Comparison of ENCODE assay signal across 25 cellular contexts in the genomic region with DNA sequence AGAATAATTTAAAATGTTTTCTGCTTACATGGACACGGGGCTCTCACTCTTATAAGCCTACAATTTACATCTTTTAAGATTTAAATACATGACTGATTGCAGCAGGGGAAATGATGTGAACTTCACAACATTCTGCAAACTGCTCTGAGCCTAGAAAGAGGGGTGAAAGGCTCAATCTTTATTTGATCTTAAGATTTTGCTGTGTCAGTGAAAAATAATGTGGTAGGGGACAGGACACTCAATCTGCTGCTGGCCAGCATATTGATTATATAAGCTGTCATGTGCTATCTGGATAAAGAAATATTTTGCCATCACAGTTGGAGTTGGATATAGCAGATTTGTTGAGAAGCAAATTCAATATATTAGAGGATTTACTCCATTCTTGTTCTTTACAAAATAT.
DNase-seq lines count a peak whose midpoint lies in the region; ATAC-seq, FAIRE-seq and TF ChIP-seq lines count a peak whose summit lies in the region.
"Had no signal": no experiment of that assay in that cellular context is flagged by ENCODE, and none has a peak within 500 bp of the region (broad histone marks: within the 10 kb centered on the region; RNA-seq: fewer than 3 reads in every experiment).

No MANE protein-coding gene starts in this region.

- H3K23me2 ChIP-seq in H1 (ENCODE audit: low read depth, low read length) = no peaks in the 10 kb centered on the region

- H3K27ac Mint-ChIP-seq in GM23338 = peak overlapping the region; percentile 43; the same call in 1 of the 2 replicates
- H3K27ac Mint-ChIP-seq: CD14-positive monocyte; CD4-positive, alpha-beta memory T cell; CD4-positive, CD25-positive, alpha-beta regulatory T cell; CD8-positive, alpha-beta memory T cell had no signal

- no peak overlapping the region for H3K56ac ChIP-seq in H1 (replicated peaks; ENCODE audit: insufficient read length, low read depth, low read length)

- H3K27me3 ChIP-seq in GM23338 (ENCODE audit: insufficient read depth) (no peaks in the 10 kb centered on the region), adipocyte (replicated peaks; ENCODE audit: control insufficient read depth, insufficient read depth, low read length) (no peaks in the 10 kb centered on the region), H1 (replicated peaks in 1 of 4; ENCODE audit: control insufficient read depth in 3 of 4, extremely low read depth in 1 of 4, insufficient read depth in 3 of 4, low read length in 3 of 4) (no peaks in the 10 kb centered on the region)
- H3K27me3 ChIP-seq: BE2C, BLaER1 had no signal

- no peak overlapping the region for H3K14ac ChIP-seq in H1 (ENCODE audit: insufficient read length)

- H4K91ac ChIP-seq in H1 (replicated peaks; ENCODE audit: insufficient read length, low read length) = no peak overlapping the region

- H3K4me1 ChIP-seq in A549 (no peaks in the 10 kb centered on the region), GM23338 (ENCODE audit: insufficient read depth) (peaks cover 15% of the 10 kb centered on the region; the same call in 1 of the 2 replicates), adipocyte (ENCODE audit: control insufficient read depth, insufficient read depth, low read length) (peaks cover 21% of the 10 kb centered on the region), H1 (replicated peaks in 1 of 4; ENCODE audit: control insufficient read depth in 3 of 4, insufficient read depth in 4 of 4, low read length in 3 of 4) (peaks cover 0 to 2% (median 0%) of the 10 kb centered on the region in 4 experiments; a peak in 1 of 7 replicates)
- H3K4me1 ChIP-seq: BE2C, BLaER1 had no signal

- WGBS in A549 (ENCODE audit: missing lambda C conversion rate) = 7% methylated on average over 1 of the region's 1 CpG
- WGBS in H1 (ENCODE audit: extremely low coverage in 1 of 2, insufficient coverage in 1 of 2, insufficient read length in 1 of 2, insufficient replicate concordance in 2 of 2, low coverage in 1 of 2, low lambda C conversion rate in 2 of 2, missing lambda C conversion rate in 1 of 2), 2 experiments = 85% methylated on average over 1 of the region's 1 CpG; no CpG with 5 or more reads in 1 of the 2 experiments

- no peaks in the 10 kb centered on the region for H3K9me3 Mint-ChIP-seq in GM23338

- TF ChIP-seq EP300 in A549 (IDR thresholded peaks at IDR 0.05) = no peak
- no peak for TF ChIP-seq EP300 in H1 (IDR thresholded peaks at IDR 0.05; ENCODE audit: borderline replicate concordance in 1 of 2, low read depth in 2 of 2, low read length in 2 of 2)

- DNase-seq in A549 (ENCODE audit: low read depth in 1 of 2, low spot score in 1 of 2) (no peak), GM23338 (ENCODE audit: low spot score) (no peak), adipocyte (ENCODE audit: low read depth) (no peak), H1 (ENCODE audit: low read depth in 1 of 2, low spot score in 2 of 2) (no peak), NCI-H1930 (lab: John Stamatoyannopoulos, UW) (no peak), NCI-H2081 (lab: John Stamatoyannopoulos, UW) (no peak), GM12891 (ENCODE audit: insufficient read length, low spot score) (no peak), ACHN (no peak)
- DNase-seq: 8988T; BE2C; C1 segment of cervical spinal cord; CD4-positive, alpha-beta memory T cell; CD4-positive, CD25-positive, alpha-beta regulatory T cell; CD8-positive, alpha-beta memory T cell; COR-L47; DMS 273 treated with DMSO at 0.1 percent for 48 hours; DMS153; DND-41; EL; GDM1 had no signal

- H3K36me3 Mint-ChIP-seq in GM23338 (ENCODE audit: low read depth) = no peaks in the 10 kb centered on the region
- H3K36me3 Mint-ChIP-seq: CD14-positive monocyte; CD4-positive, alpha-beta memory T cell; CD4-positive, CD25-positive, alpha-beta regulatory T cell; CD8-positive, alpha-beta memory T cell had no signal

- H2AK5ac ChIP-seq in H1 (ENCODE audit: low read depth, low read length) = no peak overlapping the region

- no peak overlapping the region for H4K5ac ChIP-seq in H1 (ENCODE audit: insufficient read length, low read depth, low read length)

- CTCF ChIA-PET in A549 (lab: Yijun Ruan, JAX) = no interaction called here
- CTCF ChIA-PET in H1 (lab: Charles Lee; ENCODE audit: partially characterized antibody) = interaction anchor here (0.7 kb wide), 1 partner anchor 21 kb away, joined by 4 read pairs; no protein-coding TSS in a partner anchor

- ATAC-seq in A549 (no peak), GM23338 (no peak)
- ATAC-seq: GM12878 had no signal

- in situ Hi-C loops in ACHN (cut with HindIII; ENCODE audit: low pct_ligation_motif_present, low pct_unique_long_range_greater_than_20kb, low sequenced_read_pairs) = no loop called here

- no peak overlapping the region for H2BK120ac ChIP-seq in H1 (replicated peaks; ENCODE audit: low read depth, low read length)

- H2BK5ac ChIP-seq in H1 (ENCODE audit: low read depth, low read length) = no peak overlapping the region

- H2BK15ac ChIP-seq in H1 (ENCODE audit: low read length) = no peak overlapping the region

- H3K4me2 ChIP-seq in A549 (no peak overlapping the region), GM23338 (0 out of 2 replicates have a peak overlapping the region, but pooled peaks have one; percentile 6), H1 (ENCODE audit: insufficient read depth in 1 of 2, low read depth in 2 of 2, low read length in 2 of 2) (no peak overlapping the region)
- H3K4me2 ChIP-seq: BLaER1 had no signal

- H3F3A ChIP-seq in GM23338 (replicated peaks; ENCODE audit: low read depth) = no peaks in the 10 kb centered on the region

- POLR2A ChIA-PET in A549 (lab: Yijun Ruan, JAX) = no interaction called here
- POLR2A ChIA-PET in H1 (lab: Charles Lee; ENCODE audit: partially characterized antibody) = no interaction called here

- H3K36me3 ChIP-seq in GM23338 (ENCODE audit: insufficient read depth) (no peaks in the 10 kb centered on the region), adipocyte (ENCODE audit: control insufficient read depth, insufficient read depth, low read length, severe bottlenecking) (no peaks in the 10 kb centered on the region), H1 (ENCODE audit: control insufficient read depth in 2 of 4, insufficient read depth in 4 of 4, low read length in 3 of 4) (no peaks in the 10 kb centered on the region; a peak in 1 of 8 replicates)
- H3K36me3 ChIP-seq: BE2C, BLaER1 had no signal

- no peak for TF ChIP-seq CTCF in A549 (IDR thresholded peaks at IDR 0.05)
- no peak for TF ChIP-seq CTCF in GM23338 (conservative IDR thresholded peaks at IDR 0.05; ENCODE audit: low read depth in 2 of 2)
- TF ChIP-seq CTCF in H1 (IDR thresholded peaks at IDR 0.05; ENCODE audit: control extremely low read depth in 1 of 3, insufficient read depth in 1 of 3, low read depth in 1 of 3, low read length in 3 of 3) = no peak

- H3K23ac ChIP-seq in H1 (ENCODE audit: insufficient read length) = no peak overlapping the region

- H3K9ac ChIP-seq in adipocyte (ENCODE audit: low read length) (peak overlapping the region; percentile 48), H1 (replicated peaks in 1 of 4; ENCODE audit: extremely low read depth in 1 of 4, low read depth in 3 of 4, low read length in 3 of 4) (no peak overlapping the region)
- H3K9ac ChIP-seq: BLaER1 had no signal

- H4K20me1 ChIP-seq in GM23338 (replicated peaks; ENCODE audit: insufficient read depth) = no peaks in the 10 kb centered on the region
- H4K20me1 ChIP-seq in H1 (replicated peaks in 1 of 2; ENCODE audit: control insufficient read depth in 1 of 2, insufficient read depth in 2 of 2, low read length in 2 of 2) = no peaks in the 10 kb centered on the region
- H4K20me1 ChIP-seq: BLaER1 had no signal

- H3K4me1 Mint-ChIP-seq in GM23338 = peaks cover 13% of the 10 kb centered on the region
- H3K4me1 Mint-ChIP-seq: CD14-positive monocyte; CD4-positive, alpha-beta memory T cell; CD4-positive, CD25-positive, alpha-beta regulatory T cell; CD8-positive, alpha-beta memory T cell had no signal

- no peak for TF ChIP-seq POLR2A in A549 (IDR thresholded peaks at IDR 0.05; ENCODE audit: low read length)
- no peak for TF ChIP-seq POLR2A in H1 (IDR thresholded peaks at IDR 0.05; ENCODE audit: control extremely low read depth in 1 of 2, low read depth in 2 of 2, low read length in 2 of 2)
- TF ChIP-seq POLR2A in GM12891 (IDR thresholded peaks at IDR 0.05; ENCODE audit: low read depth, low read length) = no peak

- no peak overlapping the region for H3K4me3 Mint-ChIP-seq in GM23338
- H3K4me3 Mint-ChIP-seq: CD14-positive monocyte; CD4-positive, alpha-beta memory T cell; CD8-positive, alpha-beta memory T cell had no signal

- H3K4ac ChIP-seq in H1 (replicated peaks; ENCODE audit: insufficient read length, low read depth, low read length) = no peak overlapping the region

- no peak overlapping the region for H2BK20ac ChIP-seq in H1 (ENCODE audit: low read length)

- no peak overlapping the region for H3K27ac ChIP-seq in A549
- no peak overlapping the region for H3K27ac ChIP-seq in GM23338 (ENCODE audit: low read depth)
- H3K27ac ChIP-seq in H1 (ENCODE audit: low read depth, low read length) = no peak overlapping the region
- H3K27ac ChIP-seq: BLaER1 had no signal

- H3K4me3 ChIP-seq in A549 (no peak overlapping the region), GM23338 (no peak overlapping the region), adipocyte (ENCODE audit: low read length) (peak overlapping the region; percentile 58), H1 (ENCODE audit: extremely low read depth in 1 of 4, insufficient read depth in 2 of 4, low read depth in 3 of 4, low read length in 4 of 4) (no peak overlapping the region)
- H3K4me3 ChIP-seq: BLaER1, GM12878 had no signal

- no peak overlapping the region for H3K18ac ChIP-seq in H1 (ENCODE audit: extremely low read depth, low read length)

- H3K79me2 ChIP-seq in GM23338 (replicated peaks; ENCODE audit: insufficient read depth) (no peaks in the 10 kb centered on the region), H1 (ENCODE audit: control insufficient read depth in 1 of 2, insufficient read depth in 2 of 2, low read length in 2 of 2) (no peaks in the 10 kb centered on the region)

- no peaks in the 10 kb centered on the region; the same call in 1 of the 2 replicates for H3K9me2 ChIP-seq in GM23338 (ENCODE audit: insufficient read depth)

- FAIRE-seq in A549 (lab: Jason Lieb, UNC) (no peak), H1 (lab: Jason Lieb, UNC) (no peak), GM12891 (lab: Jason Lieb, UNC) (no peak)
- FAIRE-seq: A204.1, GM12878, GM19239 had no signal

- H2AFZ ChIP-seq in GM23338 (peak overlapping the region; percentile 6; the same call in 1 of the 2 replicates), H1 (ENCODE audit: low read length) (no peak overlapping the region; the same call in 1 of the 2 replicates)

- TF ChIP-seq RAD21 in A549 (conservative IDR thresholded peaks at IDR 0.05 in 1 of 2, IDR thresholded peaks at IDR 0.05 in 1 of 2) (no peak), H1 (IDR thresholded peaks at IDR 0.05 in 1 of 2, conservative IDR thresholded peaks at IDR 0.05 in 1 of 2; ENCODE audit: low read depth in 2 of 2, low read length in 2 of 2) (no peak)

- no peak overlapping the region for H2BK12ac ChIP-seq in H1 (ENCODE audit: low read depth, low read length)

- no peaks in the 10 kb centered on the region for H3K27me3 Mint-ChIP-seq in GM23338 (ENCODE audit: insufficient read depth, low read depth, poor library complexity)
- H3K27me3 Mint-ChIP-seq: CD4-positive, alpha-beta memory T cell; CD4-positive, CD25-positive, alpha-beta regulatory T cell; CD8-positive, alpha-beta memory T cell had no signal

- H3K79me1 ChIP-seq in H1 (ENCODE audit: low read depth, low read length) = no peaks in the 10 kb centered on the region

- H3K9me3 ChIP-seq in A549 (no peaks in the 10 kb centered on the region), adipocyte (ENCODE audit: control insufficient read depth, low read length) (no peaks in the 10 kb centered on the region), H1 (ENCODE audit: insufficient read depth in 2 of 2, low read depth in 1 of 2, low read length in 1 of 2) (no peaks in the 10 kb centered on the region)
- H3K9me3 ChIP-seq: BE2C, BLaER1 had no signal

- H4K8ac ChIP-seq in H1 (ENCODE audit: extremely low read depth, insufficient read depth, low read length) = no peak overlapping the region

Comparison
In these comparisons a context has a peak if more than half of its experiments do, and no peak if none do; other contexts are left out.
1. Of the 18 proteins assayed by ChIP-seq in both H1 and A549: peak only in H1: none; only in A549: none; in both: MAFK; in neither: 17.